Comparison of ENCODE assay signal across 18 cellular contexts in genomic region chr3:162722336-162722735, GRCh38.
A peak's percentile ranks its signal among the peaks of the same experiment; 100 is the strongest.
DNase-seq lines count a peak whose midpoint lies in the region; ATAC-seq, FAIRE-seq and TF ChIP-seq lines count a peak whose summit lies in the region.
"Had no signal": no experiment of that assay in that cellular context is flagged by ENCODE, and none has a peak within 500 bp of the region (broad histone marks: within the 10 kb centered on the region; RNA-seq: fewer than 3 reads in every experiment).

No MANE protein-coding gene starts in this region.

- no peak for TF ChIP-seq POLR2A in K562 (conservative IDR thresholded peaks at IDR 0.05)

- H3K9me3 Mint-ChIP-seq in osteocyte (ENCODE audit: unreplicated experiment): no peaks in the 10 kb centered on the region
- H3K9me3 Mint-ChIP-seq: CD8-positive, alpha-beta T cell; IgD-negative memory B cell had no signal

- TF ChIP-seq EP300 in K562 (IDR thresholded peaks at IDR 0.05; ENCODE audit: low read length): no peak

- CTCF ChIA-PET in K562 (lab: Yijun Ruan, JAX; ENCODE audit: low intra/inter-chr PET ratio): no interaction called here

- no peaks in the 10 kb centered on the region for H3K27me3 Mint-ChIP-seq in osteocyte (ENCODE audit: unreplicated experiment)
- H3K27me3 Mint-ChIP-seq: IgD-negative memory B cell had no signal

- in situ Hi-C loops in K562 (cut with MboI): no loop called here

- DNase-seq in K562 (ENCODE audit: extremely low read depth in 1 of 4, low spot score in 3 of 4): no peak
- DNase-seq in NCI-H748 (lab: John Stamatoyannopoulos, UW; ENCODE audit: unreplicated experiment): no peak
- no peak for DNase-seq in osteocyte (ENCODE audit: extremely low spot score, unreplicated experiment)
- DNase-seq: Caco-2; CD8-positive, alpha-beta T cell; DMS53; GM23248 had no signal

- no peak overlapping the region for H3K4me3 Mint-ChIP-seq in osteocyte (ENCODE audit: unreplicated experiment)
- H3K4me3 Mint-ChIP-seq: CD14-positive monocyte; CD8-positive, alpha-beta T cell; IgD-negative memory B cell had no signal

- no peak for FAIRE-seq in K562 (lab: Jason Lieb, UNC)
- FAIRE-seq: A204.1, GM12878, GM18507 had no signal

- TF ChIP-seq CTCF in K562 (IDR thresholded peaks at IDR 0.05 in 2 of 3, conservative IDR thresholded peaks at IDR 0.05 in 1 of 3; ENCODE audit: insufficient read depth in 2 of 3, low read depth in 1 of 3, low read length in 3 of 3) (no peak), osteocyte (IDR thresholded peaks at IDR 0.05) (no peak)

- H3K9me3 ChIP-seq in ES-I3 (ENCODE audit: control insufficient read depth, insufficient read depth, low read length) (no peaks in the 10 kb centered on the region), HUES6 (ENCODE audit: control insufficient read depth, insufficient read depth, low read depth, low read length) (no peaks in the 10 kb centered on the region), K562 (replicated peaks; ENCODE audit: control insufficient read depth, insufficient read depth, low read depth, low read length) (no peaks in the 10 kb centered on the region; the same call in 1 of the 2 replicates)
- H3K9me3 ChIP-seq: Caco-2, HAP-1 had no signal

- H3K36me3 Mint-ChIP-seq in osteocyte (ENCODE audit: unreplicated experiment): no peaks in the 10 kb centered on the region
- H3K36me3 Mint-ChIP-seq: CD14-positive monocyte; CD8-positive, alpha-beta T cell; IgD-negative memory B cell had no signal

- H4K20me1 ChIP-seq in K562 (replicated peaks; ENCODE audit: control insufficient read depth, insufficient read depth, low read length): no peaks in the 10 kb centered on the region

- H2AFZ ChIP-seq in K562 (ENCODE audit: low read depth, low read length): no peak overlapping the region

- H3K4me3 ChIP-seq in HUES6 (ENCODE audit: low read depth, low read length): 0 out of 2 replicates have a peak overlapping the region, but pooled peaks have one; percentile 3
- no peak overlapping the region for H3K4me3 ChIP-seq in K562
- H3K4me3 ChIP-seq: GM12878, GM23248, HAP-1 had no signal

- H3K36me3 ChIP-seq in ES-I3 (ENCODE audit: insufficient read depth, low read length) (no peaks in the 10 kb centered on the region), HUES6 (ENCODE audit: control insufficient read depth, insufficient read depth, low read length) (peaks cover 1% of the 10 kb centered on the region; the same call in 1 of the 2 replicates), K562 (ENCODE audit: control insufficient read depth, insufficient read depth, low read length) (no peaks in the 10 kb centered on the region)
- H3K36me3 ChIP-seq: HAP-1 had no signal

- H3K4me1 ChIP-seq in ES-I3 (ENCODE audit: insufficient read depth, low read length) (peaks cover 29% of the 10 kb centered on the region), HUES6 (ENCODE audit: control insufficient read depth, insufficient read depth, low read length) (peaks cover 54% of the 10 kb centered on the region), K562 (replicated peaks in 1 of 2; ENCODE audit: control insufficient read depth in 2 of 2, insufficient read depth in 2 of 2, low read length in 2 of 2) (no peaks in the 10 kb centered on the region)
- H3K4me1 ChIP-seq: Caco-2 had no signal

- peaks cover 12% of the 10 kb centered on the region for H3K4me1 Mint-ChIP-seq in osteocyte (ENCODE audit: unreplicated experiment)
- H3K4me1 Mint-ChIP-seq: CD14-positive monocyte, IgD-negative memory B cell had no signal

- no peaks in the 10 kb centered on the region for H3K79me2 ChIP-seq in K562 (ENCODE audit: control insufficient read depth, insufficient read depth, low read length)

- H3K27ac Mint-ChIP-seq in osteocyte (ENCODE audit: unreplicated experiment): no peak overlapping the region
- H3K27ac Mint-ChIP-seq: CD14-positive monocyte; CD8-positive, alpha-beta T cell; IgD-negative memory B cell had no signal

- H3K9me1 ChIP-seq in K562 (ENCODE audit: control insufficient read depth, insufficient read depth, low read length): no peaks in the 10 kb centered on the region

- TF ChIP-seq RAD21 in K562 (CRISPR knock-in tag; conservative IDR thresholded peaks at IDR 0.05 in 1 of 2, IDR thresholded peaks at IDR 0.05 in 1 of 2): no peak

- ATAC-seq in K562 (no peak), HG03520 (IDR thresholded peaks at IDR 0.05; ENCODE audit: unreplicated experiment) (no peak), GM19452 (IDR thresholded peaks at IDR 0.05; ENCODE audit: unreplicated experiment) (no peak)
- ATAC-seq: CD8-positive, alpha-beta T cell; GM12878 had no signal

- no TSS peak for BruUV-seq in K562 (replicated peaks; lab: Mats Ljungman, UMichigan)

- H3K27me3 ChIP-seq in HUES6 (ENCODE audit: control insufficient read depth, insufficient read depth, low read length) (no peaks in the 10 kb centered on the region), K562 (ENCODE audit: control insufficient read depth in 2 of 2, insufficient read depth in 2 of 2, low read length in 2 of 2) (no peaks in the 10 kb centered on the region)

- no peak overlapping the region for H3K4me2 ChIP-seq in K562 (ENCODE audit: insufficient read depth, low read length)
- H3K4me2 ChIP-seq: KMS-11 had no signal

- intact Hi-C loops in K562 (cut with micrococcal nuclease): no loop called here

- H3K27ac ChIP-seq in HUES6 (ENCODE audit: low read depth, low read length): peak overlapping the region; percentile 90
- no peak overlapping the region for H3K27ac ChIP-seq in K562 (ENCODE audit: extremely low read depth, low read depth, low read length)
- H3K27ac ChIP-seq: GM23248, KMS-11 had no signal

- POLR2A ChIA-PET in K562 (lab: Yijun Ruan, JAX): no interaction called here

- H3K9ac ChIP-seq in ES-I3 (ENCODE audit: low read depth, low read length) (peak overlapping the region; percentile 10), HUES6 (ENCODE audit: low read length) (peak overlapping the region; percentile 54), K562 (ENCODE audit: insufficient read depth in 1 of 2, low read depth in 2 of 2, low read length in 2 of 2) (no peak overlapping the region)
- H3K9ac ChIP-seq: GM23248, KMS-11 had no signal

TF ChIP-seq in K562, 482 proteins besides CTCF, POLR2A, EP300 and RAD21:
- TF ChIP-seq MAFF (IDR thresholded peaks at IDR 0.05; ENCODE audit: low read length): peak; percentile 39; the same call in 1 of the 2 replicates
- no peak for TF ChIP-seq ZNF165 (CRISPR knock-in tag; IDR thresholded peaks at IDR 0.05; ENCODE audit: borderline replicate concordance)
- peak; percentile 36; the same call in 1 of the 2 replicates for TF ChIP-seq C11orf30 (IDR thresholded peaks at IDR 0.05; ENCODE audit: low read depth)
- peak; percentile 46; the same call in 1 of the 2 replicates for TF ChIP-seq MAFG (tag; conservative IDR thresholded peaks at IDR 0.05)
- TF ChIP-seq ZNF316 (IDR thresholded peaks at IDR 0.05): peak; percentile 68

Comparison
In these comparisons a context has a peak if more than half of its experiments do, and no peak if none do; other contexts are left out.
1. H3K9ac ChIP-seq: peak in ES-I3 (single experiment) and HUES6 (single experiment); none in K562 (0 of 2).